Comparison of ENCODE assay signal across 24 cellular contexts in the genomic region with DNA sequence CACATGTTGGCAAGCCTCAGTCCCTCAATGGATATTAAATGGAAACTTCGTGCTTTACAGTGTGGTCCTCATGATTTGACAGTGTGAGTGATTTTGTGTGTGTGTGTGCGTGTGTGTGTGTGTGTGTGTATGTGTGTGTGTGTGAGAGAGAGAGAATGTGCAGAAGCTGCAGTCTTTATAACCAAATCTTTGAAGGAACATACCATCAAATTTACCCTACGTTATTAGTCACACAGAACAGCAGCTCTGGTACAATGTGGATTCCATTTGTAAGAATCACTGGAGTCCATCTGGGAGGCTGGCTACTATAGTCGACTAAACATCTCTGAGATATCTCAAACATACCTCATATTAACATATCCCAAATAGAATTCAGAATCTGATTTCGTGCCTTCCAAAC.
DNase-seq lines count a peak whose midpoint lies in the region; FAIRE-seq and TF ChIP-seq lines count a peak whose summit lies in the region.
"Had no signal": no experiment of that assay in that cellular context is flagged by ENCODE, and none has a peak within 500 bp of the region (broad histone marks: within the 10 kb centered on the region; RNA-seq: fewer than 3 reads in every experiment).

No MANE protein-coding gene starts in this region.

- no peak overlapping the region for H2BK15ac ChIP-seq in mesenchymal stem cell (ENCODE audit: low read depth, poor library complexity, severe bottlenecking)

- H3K4me3 ChIP-seq in bronchial epithelial cell (ENCODE audit: low read depth, low read length) (no peak overlapping the region), mesenchymal stem cell (ENCODE audit: insufficient read depth in 1 of 2, low read depth in 1 of 2, low read length in 2 of 2) (no peak overlapping the region)
- H3K4me3 ChIP-seq: BLaER1, GM12878, Peyer's patch had no signal

- no peak overlapping the region for H3K4ac ChIP-seq in mesenchymal stem cell (ENCODE audit: low read depth in 1 of 2, low read length in 2 of 2)

- no peaks in the 10 kb centered on the region for H3K4me1 ChIP-seq in mesenchymal stem cell (ENCODE audit: control insufficient read depth, insufficient read depth, low read depth, low read length)
- H3K4me1 ChIP-seq: BLaER1, Peyer's patch had no signal

- H2BK5ac ChIP-seq in mesenchymal stem cell (ENCODE audit: low read depth, low read length, poor library complexity, severe bottlenecking), result no peak overlapping the region

- H2AK5ac ChIP-seq in mesenchymal stem cell (ENCODE audit: low read length, severe bottlenecking), result no peak overlapping the region

- peaks cover 13% of the 10 kb centered on the region for H3K9me3 ChIP-seq in mesenchymal stem cell (ENCODE audit: control insufficient read depth, low read length)
- H3K9me3 ChIP-seq: BLaER1, Peyer's patch had no signal

- H3K9ac ChIP-seq in mesenchymal stem cell (ENCODE audit: low read length), result no peak overlapping the region
- H3K9ac ChIP-seq: BLaER1 had no signal

- no peak overlapping the region for H2AFZ ChIP-seq in mesenchymal stem cell (ENCODE audit: low read depth, low read length)

- no peak overlapping the region for H4K91ac ChIP-seq in mesenchymal stem cell (ENCODE audit: low read length)

- 38% methylated on average over 4 of the region's 5 CpGs for WGBS in mesenchymal stem cell

- no peak overlapping the region for H3K18ac ChIP-seq in mesenchymal stem cell (ENCODE audit: low read depth in 1 of 2, low read length in 2 of 2)

- TF ChIP-seq CTCF in bronchial epithelial cell (IDR thresholded peaks at IDR 0.05; ENCODE audit: insufficient read depth, low read length, severe bottlenecking), result no peak

- no peak overlapping the region for H3K14ac ChIP-seq in mesenchymal stem cell (ENCODE audit: low read length in 2 of 2)

- no peaks in the 10 kb centered on the region for H3K79me1 ChIP-seq in mesenchymal stem cell (replicated peaks; ENCODE audit: low read length, poor library complexity, severe bottlenecking)

- FAIRE-seq in RCC 7860 (lab: Jason Lieb, UNC), result no peak
- no peak for FAIRE-seq in bronchial epithelial cell (lab: Jason Lieb, UNC)
- FAIRE-seq: GM12878, GM18507 had no signal

- no peak overlapping the region for H3K27ac ChIP-seq in mesenchymal stem cell (ENCODE audit: low read length, poor library complexity, severe bottlenecking)
- H3K27ac ChIP-seq: BLaER1, Peyer's patch had no signal

- H2BK12ac ChIP-seq in mesenchymal stem cell (ENCODE audit: low read length in 2 of 2), result no peak overlapping the region

- H3K27me3 ChIP-seq in bronchial epithelial cell (ENCODE audit: control insufficient read depth, insufficient read depth, low read length) (no peaks in the 10 kb centered on the region), mesenchymal stem cell (ENCODE audit: control insufficient read depth in 1 of 2, insufficient read depth in 1 of 2, low read length in 2 of 2) (no peaks in the 10 kb centered on the region)
- H3K27me3 ChIP-seq: BLaER1, Peyer's patch had no signal

- H2BK120ac ChIP-seq in mesenchymal stem cell (ENCODE audit: low read depth, low read length), result no peak overlapping the region

- H3K36me3 ChIP-seq in bronchial epithelial cell (ENCODE audit: control insufficient read depth, insufficient read depth, low read length) (no peaks in the 10 kb centered on the region), mesenchymal stem cell (ENCODE audit: control insufficient read depth in 1 of 2, insufficient read depth in 2 of 2, low read depth in 1 of 2, low read length in 2 of 2) (no peaks in the 10 kb centered on the region)
- H3K36me3 ChIP-seq: BLaER1, Peyer's patch had no signal

- DNase-seq in ELR (ENCODE audit: low read depth), result peak; percentile 47
- peak; percentile 23 for DNase-seq in RCC 7860 (ENCODE audit: low spot score)
- peak; percentile 4 for DNase-seq in bronchial epithelial cell (ENCODE audit: low read depth)
- DNase-seq in mesenchymal stem cell, result peak; percentile 16
- no peak for DNase-seq in Ammon's horn (ENCODE audit: low spot score)
- no peak for DNase-seq in cerebellum (ENCODE audit: low spot score)
- DNase-seq in ureter (ENCODE audit: low spot score), result no peak
- DNase-seq in NCI-H446 (lab: John Stamatoyannopoulos, UW), result no peak
- DNase-seq: CD4-positive, alpha-beta memory T cell; DMS153; GF-D8; H9; Karpas-422; MM.1S; NCI-H1092; NCI-H146; NCI-H2081; NCI-H2171 treated with DMSO at 0.1 percent for 48 hours; NCI-H446 treated with DMSO at 0.1 percent for 48 hours; NCI-H69; Peyer's patch had no signal

- no peak overlapping the region for H4K8ac ChIP-seq in mesenchymal stem cell (ENCODE audit: low read length)

- no peak overlapping the region for H3K4me2 ChIP-seq in mesenchymal stem cell (ENCODE audit: low read length, poor library complexity, severe bottlenecking)
- H3K4me2 ChIP-seq: BLaER1 had no signal

- no peak overlapping the region for H3K23ac ChIP-seq in mesenchymal stem cell (ENCODE audit: low read length in 2 of 2)

Comparison
In these comparisons a context has a peak if more than half of its experiments do, and no peak if none do; other contexts are left out.
1. DNase-seq: peak in ELR (single experiment), RCC 7860 (single experiment), bronchial epithelial cell (single experiment) and mesenchymal stem cell (single experiment); none in Ammon's horn (single experiment), cerebellum (single experiment), ureter (single experiment) and NCI-H446 (0 of 2).